In the genomic region with DNA sequence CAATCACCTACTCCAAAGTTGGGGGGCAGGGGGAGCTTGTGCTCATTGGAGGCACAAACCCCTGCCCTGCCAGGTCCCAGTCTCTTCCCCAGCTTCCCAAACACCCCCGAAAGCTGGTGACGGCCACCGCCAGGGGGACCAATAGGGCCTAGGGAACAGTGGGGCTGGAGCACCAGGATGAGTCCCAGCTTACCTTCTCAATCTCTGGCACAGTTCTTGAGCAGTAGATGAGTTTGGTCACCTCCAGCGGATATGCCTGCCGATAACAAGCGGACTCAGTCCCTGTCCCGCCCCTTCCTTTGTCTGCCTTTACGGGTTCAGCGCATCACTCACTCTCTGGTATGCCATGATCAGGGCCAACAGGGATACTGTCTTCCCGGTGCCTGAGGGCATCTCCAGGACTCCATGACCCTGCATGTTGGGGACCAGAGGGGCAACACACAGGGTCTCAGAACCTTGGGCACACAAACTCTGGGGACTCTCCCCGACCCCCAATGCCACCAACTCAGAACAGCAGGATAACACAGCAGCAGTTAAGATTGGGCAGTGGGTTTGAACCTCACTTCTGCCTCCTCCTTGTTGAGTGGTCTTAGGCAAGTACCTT, we compare ENCODE assay signal across 13 cellular contexts. TPM values are rescaled to one million over a fixed set of nuclear protein-coding genes. Genes with fewer than 3 reads are reported as not detected.
DNase-seq lines count a peak whose midpoint lies in the region; ATAC-seq, FAIRE-seq and TF ChIP-seq lines count a peak whose summit lies in the region.
"Had no signal": no experiment of that assay in that cellular context is flagged by ENCODE, and none has a peak within 500 bp of the region (broad histone marks: within the 10 kb centered on the region; RNA-seq: fewer than 3 reads in every experiment).

No MANE protein-coding gene starts in this region.

- peaks cover 3% of the 10 kb centered on the region for H3K27me3 Mint-ChIP-seq in T-helper 1 cell treated with Interleukin-12 subunit alpha and Interleukin-12 subunit beta and Interleukin-4 antibody, amounts not matched to agents 30 μg/mL and 1 μg/mL, for 36 hours (ENCODE audit: low read depth)
- H3K27me3 Mint-ChIP-seq in nephron progenitor cell (ENCODE audit: low read depth, poor library complexity): peaks cover 7% of the 10 kb centered on the region

- WGBS in HUES64: 89% methylated on average over 11 of the region's 11 CpGs

- no peak for DNase-seq in T-helper 1 cell
- no peak for DNase-seq in adipocyte (ENCODE audit: low read depth)
- no peak for DNase-seq in nephron progenitor cell
- no peak for DNase-seq in HTR-8/SVneo (ENCODE audit: insufficient read length, low spot score)
- no peak for DNase-seq in hypothalamus (lab: John Stamatoyannopoulos, UW)
- DNase-seq: anterior cingulate cortex; Kasumi-1; lower lobe of right lung; NK-92 treated with Interleukin-12 subunit alpha and Interleukin-12 subunit beta, amount 100 ng/mL, for 24 hours; stimulated activated CD8-positive, alpha-beta memory T cell treated with anti-CD3 and anti-CD28 coated beads, Interleukin-4, amount 100 ng/mL, for 48 hours had no signal

- H3K9me3 ChIP-seq in HUES64 (ENCODE audit: insufficient read depth, low read depth, low read length) (no peaks in the 10 kb centered on the region), adipocyte (ENCODE audit: control insufficient read depth, low read length) (no peaks in the 10 kb centered on the region)
- H3K9me3 ChIP-seq: lower lobe of right lung had no signal

- no peak for FAIRE-seq in HTR-8/SVneo (lab: Jason Lieb, UNC)

- H3K27me3 ChIP-seq in HUES64 (ENCODE audit: insufficient read depth, low read length): no peaks in the 10 kb centered on the region
- H3K27me3 ChIP-seq in adipocyte (replicated peaks; ENCODE audit: control insufficient read depth, insufficient read depth, low read length): no peaks in the 10 kb centered on the region

- H3K36me3 ChIP-seq in HUES64 (ENCODE audit: insufficient read depth, low read length) (peaks cover 41% of the 10 kb centered on the region), adipocyte (ENCODE audit: control insufficient read depth, insufficient read depth, low read length, severe bottlenecking) (no peaks in the 10 kb centered on the region)
- H3K36me3 ChIP-seq: lower lobe of right lung had no signal

- H3K27ac Mint-ChIP-seq in T-helper 1 cell treated with Interleukin-12 subunit alpha and Interleukin-12 subunit beta and Interleukin-4 antibody, amounts not matched to agents 30 μg/mL and 1 μg/mL, for 36 hours: no peak overlapping the region
- no peak overlapping the region for H3K27ac Mint-ChIP-seq in nephron progenitor cell

- no peaks in the 10 kb centered on the region for H3K36me3 Mint-ChIP-seq in T-helper 1 cell treated with Interleukin-12 subunit alpha and Interleukin-12 subunit beta and Interleukin-4 antibody, amounts not matched to agents 30 μg/mL and 1 μg/mL, for 36 hours (ENCODE audit: low read depth)
- H3K36me3 Mint-ChIP-seq in nephron progenitor cell (ENCODE audit: low read depth): peaks cover 14% of the 10 kb centered on the region

- no peak for ATAC-seq in GM18520 (IDR thresholded peaks at IDR 0.05; ENCODE audit: unreplicated experiment)
- ATAC-seq: lower lobe of right lung had no signal

- H3K4me1 ChIP-seq in HUES64 (ENCODE audit: insufficient read depth, low read length) (peaks cover 5% of the 10 kb centered on the region; the same call in 1 of the 2 replicates), adipocyte (ENCODE audit: control insufficient read depth, insufficient read depth, low read length) (peaks cover 4% of the 10 kb centered on the region)

- TF ChIP-seq CTCF in nephron progenitor cell (IDR thresholded peaks at IDR 0.05): no peak

- H3K4me3 ChIP-seq in HUES64 (ENCODE audit: low read length): peak overlapping the region; percentile 91
- peak overlapping the region; percentile 96 for H3K4me3 ChIP-seq in adipocyte (ENCODE audit: low read length)

- peaks cover 10% of the 10 kb centered on the region for H3K4me1 Mint-ChIP-seq in T-helper 1 cell treated with Interleukin-12 subunit alpha and Interleukin-12 subunit beta and Interleukin-4 antibody, amounts not matched to agents 30 μg/mL and 1 μg/mL, for 36 hours (ENCODE audit: low read depth)
- H3K4me1 Mint-ChIP-seq in nephron progenitor cell: peaks cover 30% of the 10 kb centered on the region

- no peak overlapping the region for H3K9ac ChIP-seq in HUES64 (ENCODE audit: low read depth, low read length)
- H3K9ac ChIP-seq in adipocyte (ENCODE audit: low read length): no peak overlapping the region

- no peaks in the 10 kb centered on the region for H3K9me3 Mint-ChIP-seq in T-helper 1 cell treated with Interleukin-12 subunit alpha and Interleukin-12 subunit beta and Interleukin-4 antibody, amounts not matched to agents 30 μg/mL and 1 μg/mL, for 36 hours
- no peaks in the 10 kb centered on the region for H3K9me3 Mint-ChIP-seq in nephron progenitor cell

- peak overlapping the region; percentile 54 for H3K4me3 Mint-ChIP-seq in T-helper 1 cell treated with Interleukin-12 subunit alpha and Interleukin-12 subunit beta and Interleukin-4 antibody, amounts not matched to agents 30 μg/mL and 1 μg/mL, for 36 hours
- H3K4me3 Mint-ChIP-seq in nephron progenitor cell: peak overlapping the region; percentile 75

- H3K27ac ChIP-seq in HUES64 (ENCODE audit: low read depth, low read length): no peak overlapping the region
- H3K27ac ChIP-seq: lower lobe of right lung had no signal

RNA-seq across cellular contexts. Expression of gene ERCC2, which starts 1.5 kb away (rescaled TPM):
- polyA plus RNA-seq in HUES64 (2013, experiment 1 of 2): 45.8 TPM
- 43.3 TPM for polyA plus RNA-seq in HUES64 (2013, experiment 2 of 2)

RNA-seq across cellular contexts. Expression of gene KLC3, which starts 28.3 kb away (rescaled TPM):
- 1.1 TPM for polyA plus RNA-seq in HUES64 (2013, experiment 1 of 2)
- 1.7 TPM for polyA plus RNA-seq in HUES64 (2013, experiment 2 of 2)

RNA-seq across cellular contexts. Expression of gene PPP1R13L, which starts 36.0 kb away (rescaled TPM):
- 15.4 TPM for polyA plus RNA-seq in HUES64 (2013, experiment 1 of 2)
- polyA plus RNA-seq in HUES64 (2013, experiment 2 of 2): 19.3 TPM

RNA-seq across cellular contexts. Expression of gene POLR1G, which starts 37.6 kb away (rescaled TPM):
- polyA plus RNA-seq in HUES64 (2013, experiment 1 of 2): 22.8 TPM
- polyA plus RNA-seq in HUES64 (2013, experiment 2 of 2): 22.9 TPM

RNA-seq across cellular contexts. Expression of gene CKM, which starts 46.2 kb away (rescaled TPM):
- polyA plus RNA-seq in HUES64 (2013, experiment 1 of 2): 0.15 TPM
- polyA plus RNA-seq in HUES64 (2013, experiment 2 of 2): not detected
